ENCODE assay signal across 24 cellular contexts in the genomic region with DNA sequence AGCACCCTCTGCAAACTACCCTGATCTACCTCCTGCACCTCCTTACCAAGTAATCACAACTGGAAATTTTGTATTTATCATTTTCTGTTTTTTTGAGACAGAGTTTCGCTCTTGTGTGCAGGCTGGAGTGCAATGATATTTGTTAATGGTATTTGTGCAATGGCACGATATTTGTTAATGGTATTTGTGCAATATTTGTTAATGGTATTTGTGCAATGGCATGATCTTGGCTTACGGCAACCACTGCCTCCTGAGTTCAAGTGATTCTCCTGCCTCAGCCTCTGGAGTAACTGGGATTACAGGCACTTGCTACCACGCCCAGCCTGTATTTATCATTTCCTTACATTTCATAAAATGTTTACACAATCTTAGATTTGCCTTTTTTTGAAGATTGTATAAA. TPM values are rescaled to one million over a fixed set of nuclear protein-coding genes. Genes with fewer than 3 reads are reported as not detected.
"Had no signal": no experiment of that assay in that cellular context is flagged by ENCODE, and none has a peak within 500 bp of the region (broad histone marks: within the 10 kb centered on the region; RNA-seq: fewer than 3 reads in every experiment).

No MANE protein-coding gene starts in this region.

- FAIRE-seq: HTR-8/SVneo, RCC 7860 had no signal

- H3K36me3 Mint-ChIP-seq: T-cell had no signal

- H3K27ac ChIP-seq: SJSA1, SK-N-MC had no signal

- H3K9me3 Mint-ChIP-seq: T-cell had no signal

- H3K36me3 ChIP-seq: SJSA1 had no signal

- H3K4me3 ChIP-seq: SJSA1, SK-N-MC had no signal

- H3K27me3 Mint-ChIP-seq: T-cell had no signal

- H3K27me3 ChIP-seq: SJSA1 had no signal

- ATAC-seq: T-cell had no signal

- H3K9me3 ChIP-seq: SJSA1 had no signal

- DNase-seq: KBM-7, MV-4-11, NCI-H1048, NCI-H1105, NCI-H1436 treated with DMSO at 0.1 percent for 48 hours, NCI-H1694, NCI-H187 treated with DMSO at 0.1 percent for 48 hours, NCI-H2029 treated with DMSO at 0.1 percent for 48 hours, NCI-H2171 treated with DMSO at 0.1 percent for 48 hours, NCI-H2227 treated with DMSO at 0.1 percent for 48 hours, NCI-H524, NCI-H526 treated with DMSO at 0.1 percent for 48 hours, NCI-H774, Right ventricle myocardium superior, RPMI8226, SIG-M5, T-cell had no signal

- H3K4me3 Mint-ChIP-seq: T-cell had no signal

RNA-seq across cellular contexts. Expression of a gene that starts 10.2 kb away (rescaled TPM):
- total RNA-seq: MCF 10A, NCI-H460 had no signal

RNA-seq across cellular contexts. Expression of a gene that starts 47.1 kb away (rescaled TPM):
- total RNA-seq: LHCN-M2, NCI-H460, SJSA1 had no signal
